34 cellular contexts compared by ENCODE assay signal in genomic region chr9:90489066-90489465, GRCh38.
"Had no signal": no experiment of that assay in that cellular context is flagged by ENCODE, and none has a peak within 500 bp of the region (broad histone marks: within the 10 kb centered on the region; RNA-seq: fewer than 3 reads in every experiment).

No MANE protein-coding gene starts in this region.

- DNase-seq: Karpas-422, Kasumi-1, MG63, MM.1S, MV-4-11, NCI-H1048, NCI-H1092, NCI-H1092 treated with DMSO at 0.1 percent for 48 hours, NCI-H1105, NCI-H1105 treated with DMSO at 0.1 percent for 48 hours, NCI-H1417, NCI-H1417 treated with DMSO at 0.1 percent for 48 hours, NCI-H1436, NCI-H1436 treated with DMSO at 0.1 percent for 48 hours, NCI-H146, NCI-H1694, NCI-H1694 treated with DMSO at 0.1 percent for 48 hours, NCI-H187, NCI-H187 treated with DMSO at 0.1 percent for 48 hours, NCI-H1930, NCI-H2029, NCI-H2029 treated with DMSO at 0.1 percent for 48 hours, NCI-H2081, NCI-H2081 treated with DMSO at 0.1 percent for 48 hours, NCI-H2107, NCI-H2171, NCI-H2171 treated with DMSO at 0.1 percent for 48 hours, NCI-H2227 treated with DMSO at 0.1 percent for 48 hours, NCI-H226, NCI-H345, NCI-H446, NCI-H446 treated with DMSO at 0.1 percent for 48 hours, NCI-H510A, NCI-H510A treated with DMSO at 0.1 percent for 48 hours had no signal
